In genomic region chr21:8549598-8549997, GRCh38 we compare ENCODE assay signal across 2 cellular contexts.
DNase-seq lines count a peak whose midpoint lies in the region; FAIRE-seq and TF ChIP-seq lines count a peak whose summit lies in the region.
"Not testable (repeated sequence)": the region's sequence is repeated elsewhere in the genome, so short reads cannot be mapped to it uniquely, and the experiment has no call there.

No MANE protein-coding gene starts in this region.

- not testable (repeated sequence) for TF ChIP-seq CTCF in kidney (IDR thresholded peaks at IDR 0.05; ENCODE audit: borderline replicate concordance, extremely low read depth, insufficient read depth)

- H3K36me3 ChIP-seq in kidney (ENCODE audit: control insufficient read depth in 1 of 2, insufficient read depth in 2 of 2, low read length in 2 of 2) = not testable (repeated sequence)

- not testable (repeated sequence) for FAIRE-seq in kidney (lab: Jason Lieb, UNC)

- H3K27ac ChIP-seq in kidney (ENCODE audit: low read depth in 2 of 2, low read length in 2 of 2) = not testable (repeated sequence)

- DNase-seq in kidney = peak; percentile 17
- peak; percentile 17 for DNase-seq in posterior vena cava (ENCODE audit: low spot score)

- not testable (repeated sequence) for H3K4me1 ChIP-seq in kidney (ENCODE audit: control insufficient read depth in 1 of 2, insufficient read depth in 1 of 2, low read depth in 1 of 2, low read length in 2 of 2)

- H3K9me3 ChIP-seq in kidney (ENCODE audit: control insufficient read depth in 1 of 2, low read length in 2 of 2) = not testable (repeated sequence)

- not testable (repeated sequence) for H3K9ac ChIP-seq in kidney (ENCODE audit: low read length in 2 of 2)

- H3K4me3 ChIP-seq in kidney (ENCODE audit: low read length in 2 of 2) = not testable (repeated sequence)

- intact Hi-C loops in kidney (cut with DNase I); posterior vena cava (cut with DNase I): not testable (repeated sequence)
